In the genomic region with DNA sequence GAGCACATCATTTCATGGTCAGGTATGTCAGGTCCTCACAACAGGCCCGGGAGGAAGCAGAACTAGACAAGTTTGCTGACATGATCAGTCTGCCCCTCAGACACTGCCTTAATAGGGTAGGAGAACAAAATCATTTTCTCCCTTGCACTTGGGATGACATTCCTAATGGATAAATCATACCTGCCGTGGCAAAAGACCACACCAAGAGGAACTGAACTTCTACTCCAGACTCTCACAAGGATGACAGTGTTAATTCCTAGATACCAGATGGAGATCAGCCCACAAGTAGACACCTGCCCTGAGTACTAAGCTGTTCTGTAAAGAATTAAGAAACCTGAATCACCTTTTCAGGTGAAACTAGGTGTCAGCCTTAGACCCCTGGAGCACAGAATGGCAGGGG, we compare ENCODE assay signal across 1 cellular context.
TF ChIP-seq lines count a peak whose summit lies in the region.

No MANE protein-coding gene starts in this region.

TF ChIP-seq in HepG2, 621 proteins besides CTCF, POLR2A, EP300 and RAD21:
- TF ChIP-seq HES4 (CRISPR knock-in tag; IDR thresholded peaks at IDR 0.05; ENCODE audit: borderline replicate concordance): no peak
- no peak for TF ChIP-seq ZNF629 (CRISPR knock-in tag; conservative IDR thresholded peaks at IDR 0.05)
- TF ChIP-seq, protein P1, sequence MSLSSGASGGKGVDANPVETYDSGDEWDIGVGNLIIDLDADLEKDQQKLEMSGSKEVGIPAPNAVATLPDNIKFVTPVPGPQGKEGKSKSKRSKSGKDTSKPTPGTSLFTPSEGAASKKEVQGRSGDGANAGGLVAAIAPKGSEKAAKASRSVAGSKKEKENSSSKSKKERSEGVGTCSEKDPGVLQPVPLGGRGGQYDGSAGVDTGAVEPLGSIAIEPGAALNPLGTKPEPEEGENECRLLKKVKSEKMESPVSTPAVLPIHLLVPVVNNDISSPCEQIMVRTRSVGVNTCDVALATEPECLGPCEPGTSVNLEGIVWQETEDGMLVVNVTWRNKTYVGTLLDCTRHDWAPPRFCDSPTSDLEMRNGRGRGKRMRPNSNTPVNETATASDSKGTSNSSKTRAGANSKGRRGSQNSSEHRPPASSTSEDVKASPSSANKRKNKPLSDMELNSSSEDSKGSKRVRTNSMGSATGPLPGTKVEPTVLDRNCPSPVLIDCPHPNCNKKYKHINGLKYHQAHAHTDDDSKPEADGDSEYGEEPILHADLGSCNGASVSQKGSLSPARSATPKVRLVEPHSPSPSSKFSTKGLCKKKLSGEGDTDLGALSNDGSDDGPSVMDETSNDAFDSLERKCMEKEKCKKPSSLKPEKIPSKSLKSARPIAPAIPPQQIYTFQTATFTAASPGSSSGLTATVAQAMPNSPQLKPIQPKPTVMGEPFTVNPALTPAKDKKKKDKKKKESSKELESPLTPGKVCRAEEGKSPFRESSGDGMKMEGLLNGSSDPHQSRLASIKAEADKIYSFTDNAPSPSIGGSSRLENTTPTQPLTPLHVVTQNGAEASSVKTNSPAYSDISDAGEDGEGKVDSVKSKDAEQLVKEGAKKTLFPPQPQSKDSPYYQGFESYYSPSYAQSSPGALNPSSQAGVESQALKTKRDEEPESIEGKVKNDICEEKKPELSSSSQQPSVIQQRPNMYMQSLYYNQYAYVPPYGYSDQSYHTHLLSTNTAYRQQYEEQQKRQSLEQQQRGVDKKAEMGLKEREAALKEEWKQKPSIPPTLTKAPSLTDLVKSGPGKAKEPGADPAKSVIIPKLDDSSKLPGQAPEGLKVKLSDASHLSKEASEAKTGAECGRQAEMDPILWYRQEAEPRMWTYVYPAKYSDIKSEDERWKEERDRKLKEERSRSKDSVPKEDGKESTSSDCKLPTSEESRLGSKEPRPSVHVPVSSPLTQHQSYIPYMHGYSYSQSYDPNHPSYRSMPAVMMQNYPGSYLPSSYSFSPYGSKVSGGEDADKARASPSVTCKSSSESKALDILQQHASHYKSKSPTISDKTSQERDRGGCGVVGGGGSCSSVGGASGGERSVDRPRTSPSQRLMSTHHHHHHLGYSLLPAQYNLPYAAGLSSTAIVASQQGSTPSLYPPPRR (CRISPR knock-in tag; IDR thresholded peaks at IDR 0.05; ENCODE audit: borderline replicate concordance): no peak
- TF ChIP-seq DNMT1 (CRISPR knock-in tag; IDR thresholded peaks at IDR 0.05): no peak
- no peak for TF ChIP-seq CHD4 (IDR thresholded peaks at IDR 0.05; ENCODE audit: borderline replicate concordance, low read length)
- no peak for TF ChIP-seq HNRNPLL (IDR thresholded peaks at IDR 0.05; ENCODE audit: low read depth, low read length, poor library complexity, severe bottlenecking)
TF ChIP-seq in HepG2: peak in this region for 0.
